In the genomic region with DNA sequence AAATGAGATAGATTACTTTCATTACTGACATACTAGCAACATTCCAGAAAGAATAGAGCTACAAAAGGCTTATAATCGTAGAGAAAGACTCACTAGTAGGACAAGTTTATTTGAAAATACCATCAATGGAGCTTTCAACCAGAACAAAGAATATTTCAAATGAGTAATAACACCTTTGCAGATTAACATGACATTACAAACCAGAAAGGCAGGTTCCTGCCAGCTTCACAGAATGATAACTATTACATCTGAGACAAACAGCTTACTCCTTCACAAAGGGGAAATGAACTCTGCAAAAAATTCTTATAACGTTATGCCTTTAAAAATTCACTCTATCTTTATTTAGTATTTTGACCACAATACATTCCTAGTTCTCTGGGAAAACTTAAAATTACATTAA, we compare ENCODE assay signal across 24 cellular contexts.
"Had no signal": no experiment of that assay in that cellular context is flagged by ENCODE, and none has a peak within 500 bp of the region (broad histone marks: within the 10 kb centered on the region; RNA-seq: fewer than 3 reads in every experiment).

No MANE protein-coding gene starts in this region.

- H3K4me1 Mint-ChIP-seq: activated naive CD8-positive, alpha-beta T cell treated with anti-CD3 and anti-CD28 coated beads for 36 hours; activated T-helper 17 cell treated with anti-CD3 and anti-CD28 coated beads, Interleukin-2, amount 50 U/mL, for 72 hours; memory B cell; naive B cell; neural progenitor cell; stimulated activated effector memory CD8-positive, alpha-beta T cell treated with anti-CD3 and anti-CD28 coated beads, Interleukin-12 subunit alpha, Interleukin-12 subunit beta, amount 100 ng/mL, for 72 hours had no signal

- FAIRE-seq: colon, TTC549 had no signal

- H3K36me3 ChIP-seq: heart right ventricle, neural progenitor cell, right lobe of liver, stomach, upper lobe of right lung had no signal

- DNase-seq: activated CD4-positive, alpha-beta memory T cell treated with anti-CD3 and anti-CD28 coated beads for 36 hours; activated CD4-positive, alpha-beta T cell treated with anti-CD3 and anti-CD28 coated beads for 4 hours; activated naive CD4-positive, alpha-beta T cell; activated naive CD8-positive, alpha-beta T cell treated with anti-CD3 and anti-CD28 coated beads for 36 hours; amniotic stem cell; dorsolateral prefrontal cortex; heart right ventricle; left ventricle myocardium superior; mucosa of descending colon; naive B cell; psoas muscle; right lobe of liver; small intestine; stimulated activated CD4-positive, alpha-beta T cell treated with anti-CD3 and anti-CD28 coated beads, Interleukin-15, amount 100 ng/mL, for 24 hours; stimulated activated CD4-positive, alpha-beta T cell treated with anti-CD3 and anti-CD28 coated beads, Interleukin-4, amount 100 ng/mL, for 24 hours; upper lobe of right lung had no signal

- H2AFZ ChIP-seq: neural progenitor cell had no signal

- H3K4me1 ChIP-seq: neural progenitor cell, psoas muscle, right lobe of liver, upper lobe of right lung had no signal

- H3K4me3 ChIP-seq: dorsolateral prefrontal cortex, heart right ventricle, mucosa of descending colon, neural progenitor cell, psoas muscle, right lobe of liver, stomach, upper lobe of right lung had no signal

- ATAC-seq: activated T-helper 17 cell treated with anti-CD3 and anti-CD28 coated beads, Interleukin-2, amount 50 U/mL, for 72 hours; mucosa of descending colon; psoas muscle; stimulated activated effector memory CD8-positive, alpha-beta T cell treated with anti-CD3 and anti-CD28 coated beads, Interleukin-12 subunit alpha, Interleukin-12 subunit beta, amount 100 ng/mL, for 72 hours; upper lobe of right lung had no signal

- H3K36me3 Mint-ChIP-seq: activated CD4-positive, alpha-beta memory T cell treated with anti-CD3 and anti-CD28 coated beads for 36 hours; activated naive CD8-positive, alpha-beta T cell treated with anti-CD3 and anti-CD28 coated beads for 36 hours; memory B cell; stimulated activated effector memory CD8-positive, alpha-beta T cell treated with anti-CD3 and anti-CD28 coated beads, Interleukin-12 subunit alpha, Interleukin-12 subunit beta, amount 100 ng/mL, for 72 hours had no signal

- H3K4me2 ChIP-seq: neural progenitor cell had no signal

- H3K9me3 ChIP-seq: heart right ventricle, mucosa of descending colon, psoas muscle, right lobe of liver, stomach, upper lobe of right lung had no signal

- H3K27me3 ChIP-seq: dorsolateral prefrontal cortex, heart right ventricle, neural progenitor cell, right lobe of liver, stomach, upper lobe of right lung had no signal

- H3K4me3 Mint-ChIP-seq: activated CD4-positive, alpha-beta memory T cell treated with anti-CD3 and anti-CD28 coated beads for 36 hours; activated naive CD8-positive, alpha-beta T cell treated with anti-CD3 and anti-CD28 coated beads for 36 hours; activated T-helper 17 cell treated with anti-CD3 and anti-CD28 coated beads, Interleukin-2, amount 50 U/mL, for 72 hours; memory B cell; naive B cell; neural progenitor cell; stimulated activated effector memory CD8-positive, alpha-beta T cell treated with anti-CD3 and anti-CD28 coated beads, Interleukin-12 subunit alpha, Interleukin-12 subunit beta, amount 100 ng/mL, for 72 hours; T-helper 2 cell treated with Interferon-gamma antibody and Interleukin-4, amounts not matched to agents 5 μg/mL and 100 μg/mL, for 36 hours had no signal

- H3K9me3 Mint-ChIP-seq: activated CD4-positive, alpha-beta memory T cell treated with anti-CD3 and anti-CD28 coated beads for 36 hours; activated naive CD8-positive, alpha-beta T cell treated with anti-CD3 and anti-CD28 coated beads for 36 hours; activated T-helper 17 cell treated with anti-CD3 and anti-CD28 coated beads, Interleukin-2, amount 50 U/mL, for 72 hours; memory B cell; naive B cell; stimulated activated effector memory CD8-positive, alpha-beta T cell treated with anti-CD3 and anti-CD28 coated beads, Interleukin-12 subunit alpha, Interleukin-12 subunit beta, amount 100 ng/mL, for 72 hours; T-helper 2 cell treated with Interferon-gamma antibody and Interleukin-4, amounts not matched to agents 5 μg/mL and 100 μg/mL, for 36 hours had no signal

- H3K27ac ChIP-seq: dorsolateral prefrontal cortex, heart right ventricle, neural progenitor cell, psoas muscle, right lobe of liver, stomach, upper lobe of right lung had no signal

- H3K27ac Mint-ChIP-seq: activated CD4-positive, alpha-beta memory T cell treated with anti-CD3 and anti-CD28 coated beads for 36 hours; activated naive CD8-positive, alpha-beta T cell treated with anti-CD3 and anti-CD28 coated beads for 36 hours; activated T-helper 17 cell treated with anti-CD3 and anti-CD28 coated beads, Interleukin-2, amount 50 U/mL, for 72 hours; memory B cell; neural progenitor cell; stimulated activated effector memory CD8-positive, alpha-beta T cell treated with anti-CD3 and anti-CD28 coated beads, Interleukin-12 subunit alpha, Interleukin-12 subunit beta, amount 100 ng/mL, for 72 hours; T-helper 2 cell treated with Interferon-gamma antibody and Interleukin-4, amounts not matched to agents 5 μg/mL and 100 μg/mL, for 36 hours had no signal
